ENCODE assay signal across 8 cellular contexts in genomic region chr11:116773203-116774112, GRCh38. TPM values are rescaled to one million over a fixed set of nuclear protein-coding genes. Genes with fewer than 3 reads are reported as not detected.
DNase-seq lines count a peak whose midpoint lies in the region; ATAC-seq and TF ChIP-seq lines count a peak whose summit lies in the region.

No MANE protein-coding gene starts in this region.

- H3K27me3 Mint-ChIP-seq in activated naive CD8-positive, alpha-beta T cell = no peaks in the 10 kb centered on the region

- peak overlapping the region; percentile 14 for H3K9ac ChIP-seq in iPS-15b (ENCODE audit: low read depth, low read length)
- peak overlapping the region; percentile 62 to 93 (median 83) for H3K9ac ChIP-seq in skeletal muscle tissue (ENCODE audit: low read depth in 1 of 3, low read length in 3 of 3)

- H3K27ac ChIP-seq in skeletal muscle tissue (ENCODE audit: low read depth, low read length) = peak overlapping the region; percentile 55

- peak overlapping the region; percentile 99 for H3K27ac Mint-ChIP-seq in activated naive CD8-positive, alpha-beta T cell

- H3K4me1 Mint-ChIP-seq in activated naive CD8-positive, alpha-beta T cell (ENCODE audit: low read depth) = peaks cover 54% of the 10 kb centered on the region

- H3K9me3 ChIP-seq in iPS-15b (ENCODE audit: control insufficient read depth, insufficient read depth, low read length) = no peaks in the 10 kb centered on the region
- no peaks in the 10 kb centered on the region for H3K9me3 ChIP-seq in skeletal muscle tissue (ENCODE audit: control insufficient read depth in 3 of 3, low read length in 3 of 3)

- peak overlapping the region; percentile 100 for H3K4me3 Mint-ChIP-seq in activated naive CD8-positive, alpha-beta T cell

- H3K4me3 ChIP-seq in GM12865 (ENCODE audit: low read depth, low read length) = peak overlapping the region; percentile 98
- peak overlapping the region; percentile 77 for H3K4me3 ChIP-seq in iPS-15b (ENCODE audit: low read depth, low read length)
- peak overlapping the region; percentile 91 to 98 (median 91) for H3K4me3 ChIP-seq in skeletal muscle tissue (ENCODE audit: low read length in 3 of 3)

- ATAC-seq in GM21723 (IDR thresholded peaks at IDR 0.05; ENCODE audit: unreplicated experiment) = peak; percentile 52

- TF ChIP-seq CTCF in GM12865 (IDR thresholded peaks at IDR 0.05; ENCODE audit: insufficient read depth, low read depth, low read length, missing control alignments) = no peak

- DNase-seq in GM12865 (ENCODE audit: low read depth) (peak; percentile 45), LoVo (ENCODE audit: low spot score) (peak; percentile 11), GM19238 (ENCODE audit: insufficient read length, low spot score) (no peak)
- DNase-seq in stimulated activated CD8-positive, alpha-beta memory T cell treated with anti-CD3 and anti-CD28 coated beads, Interleukin-4, amount 100 ng/mL, for 48 hours = no peak

- peaks cover 11% of the 10 kb centered on the region for H3K36me3 Mint-ChIP-seq in activated naive CD8-positive, alpha-beta T cell

- H3K27me3 ChIP-seq in iPS-15b (ENCODE audit: control insufficient read depth, insufficient read depth, low read length) (no peaks in the 10 kb centered on the region), skeletal muscle tissue (ENCODE audit: control insufficient read depth in 3 of 3, insufficient read depth in 3 of 3, low read length in 3 of 3) (no peaks in the 10 kb centered on the region)

- peaks cover 8% of the 10 kb centered on the region for H3K4me1 ChIP-seq in iPS-15b (ENCODE audit: control insufficient read depth, insufficient read depth, low read length)
- H3K4me1 ChIP-seq in skeletal muscle tissue (ENCODE audit: control insufficient read depth in 3 of 3, insufficient read depth in 3 of 3, low read length in 3 of 3) = peaks cover 13 to 26% (median 17%) of the 10 kb centered on the region in 3 donors

- H3K36me3 ChIP-seq in iPS-15b (ENCODE audit: control insufficient read depth, insufficient read depth, low read length) (peaks cover 8% of the 10 kb centered on the region), skeletal muscle tissue (ENCODE audit: control insufficient read depth in 3 of 3, insufficient read depth in 3 of 3, low read length in 3 of 3) (peaks cover 8 to 15% (median 9%) of the 10 kb centered on the region in 3 donors)

- no peaks in the 10 kb centered on the region for H3K9me3 Mint-ChIP-seq in activated naive CD8-positive, alpha-beta T cell (ENCODE audit: low read depth)

RNA-seq across cellular contexts. Expression of gene BUD13, which starts 0.7 kb away (rescaled TPM):
- 18.8 TPM for total RNA-seq in skeletal muscle tissue

RNA-seq across cellular contexts. Expression of gene ZPR1, which starts 14.4 kb away (rescaled TPM):
- 16.7 TPM for total RNA-seq in skeletal muscle tissue

RNA-seq across cellular contexts. Expression of gene APOA5, which starts 18.2 kb away (rescaled TPM):
- total RNA-seq in skeletal muscle tissue = not detected

RNA-seq across cellular contexts. Expression of gene APOA4, which starts 49.6 kb away (rescaled TPM):
- 0.52 TPM for total RNA-seq in skeletal muscle tissue

RNA-seq across cellular contexts. Expression of gene APOC3, which starts 56.2 kb away (rescaled TPM):
- not detected for total RNA-seq in skeletal muscle tissue

Comparison
In these comparisons a context has a peak if more than half of its experiments do, and no peak if none do; other contexts are left out.
1. DNase-seq: peak in GM12865 (single experiment) and LoVo (single experiment); none in stimulated activated CD8-positive, alpha-beta memory T cell treated with anti-CD3 and anti-CD28 coated beads, Interleukin-4, amount 100 ng/mL, for 48 hours (single experiment) and GM19238 (single experiment).
2. Peak in every context shown above with its lines, with median percentiles within 50 percentile points of each other: H3K4me3 ChIP-seq.